In the genomic region with DNA sequence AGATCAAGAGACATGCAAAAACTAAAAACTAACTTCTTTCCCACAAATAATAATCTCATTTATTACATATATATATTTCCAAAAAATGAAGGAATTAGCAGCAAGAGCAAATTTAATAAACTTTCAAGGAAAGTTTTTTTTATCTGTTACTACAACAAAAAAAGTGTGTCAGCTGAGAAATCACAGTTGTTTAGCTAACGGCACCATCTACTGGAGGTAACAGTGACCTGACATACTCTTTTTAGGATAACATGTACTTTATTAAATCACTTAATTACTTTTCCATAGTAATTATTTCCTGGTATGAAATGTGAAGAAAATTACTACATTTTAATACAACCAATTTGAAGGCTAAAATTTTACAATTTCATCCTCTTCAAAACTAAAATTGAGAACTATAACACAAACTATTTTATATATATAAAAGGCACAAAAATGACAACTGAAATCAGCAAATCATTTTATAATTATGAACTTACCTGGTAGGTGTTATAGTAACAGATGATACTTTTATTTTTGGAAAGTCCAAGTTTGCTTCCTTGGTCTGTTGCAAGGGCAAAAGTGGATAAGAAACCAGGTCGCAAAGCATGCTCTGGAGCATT, we compare ENCODE assay signal across 8 cellular contexts. TPM values are rescaled to one million over a fixed set of nuclear protein-coding genes. Genes with fewer than 3 reads are reported as not detected.
DNase-seq lines count a peak whose midpoint lies in the region; ATAC-seq and TF ChIP-seq lines count a peak whose summit lies in the region.

No MANE protein-coding gene starts in this region.

- TF ChIP-seq CTCF in brain microvascular endothelial cell (IDR thresholded peaks at IDR 0.05; ENCODE audit: low read depth, low read length, missing control alignments) = peak; percentile 52

- no peaks in the 10 kb centered on the region for H3K79me1 ChIP-seq in mesendoderm (ENCODE audit: low read length)

- H4K8ac ChIP-seq in mesendoderm (ENCODE audit: low read depth, low read length) = no peak overlapping the region

- H3K9ac ChIP-seq in mesendoderm (ENCODE audit: low read length) = no peak overlapping the region

- H3K79me2 ChIP-seq in mesendoderm (ENCODE audit: control insufficient read depth, insufficient read depth, low read length) = no peaks in the 10 kb centered on the region

- DNase-seq in COR-L47 (lab: John Stamatoyannopoulos, UW) (peak; percentile 48), NCI-H2227 (lab: John Stamatoyannopoulos, UW; ENCODE audit: unreplicated experiment) (peak; percentile 12), brain microvascular endothelial cell (peak; percentile 22), mesendoderm (peak; percentile 55), cerebellum (ENCODE audit: low spot score) (no peak), occipital lobe (lab: John Stamatoyannopoulos, UW) (no peak)

- H3K36me3 ChIP-seq in brain microvascular endothelial cell (replicated peaks) (peaks cover 20% of the 10 kb centered on the region), mesendoderm (ENCODE audit: control insufficient read depth, insufficient read depth, low read length) (no peaks in the 10 kb centered on the region)

- no peak overlapping the region for H2BK15ac ChIP-seq in mesendoderm (replicated peaks; ENCODE audit: low read depth)

- H3K27ac ChIP-seq in brain microvascular endothelial cell (no peak overlapping the region), mesendoderm (ENCODE audit: low read depth, low read length) (no peak overlapping the region)

- H3K4me1 ChIP-seq in mesendoderm (ENCODE audit: control insufficient read depth, low read depth, low read length) = no peaks in the 10 kb centered on the region

- no peak overlapping the region for H3K4me3 ChIP-seq in brain microvascular endothelial cell (ENCODE audit: low read depth, low read length)
- no peak overlapping the region for H3K4me3 ChIP-seq in mesendoderm (ENCODE audit: low read length)

- no peak overlapping the region for H2BK5ac ChIP-seq in mesendoderm (ENCODE audit: low read length)

- no peak overlapping the region for H3K23ac ChIP-seq in mesendoderm (ENCODE audit: low read length)

- no peak overlapping the region for H3K56ac ChIP-seq in mesendoderm (ENCODE audit: low read length)

- no peaks in the 10 kb centered on the region for H3K27me3 ChIP-seq in brain microvascular endothelial cell (replicated peaks)
- H3K27me3 ChIP-seq in mesendoderm (ENCODE audit: insufficient read depth, low read length, poor library complexity) = no peaks in the 10 kb centered on the region

- no peak overlapping the region for H4K5ac ChIP-seq in mesendoderm (ENCODE audit: low read length)

- no CpG with 5 or more reads among the region's 2 CpGs for WGBS in mesendoderm (ENCODE audit: extremely low coverage, insufficient coverage, low lambda C conversion rate)

- H3K4me2 ChIP-seq in mesendoderm (ENCODE audit: low read length) = no peak overlapping the region

- H3K4ac ChIP-seq in mesendoderm (ENCODE audit: low read depth, low read length) = no peak overlapping the region

- H2AK5ac ChIP-seq in mesendoderm (ENCODE audit: low read length) = no peak overlapping the region

- ATAC-seq in GM18858 (IDR thresholded peaks at IDR 0.05; ENCODE audit: unreplicated experiment) = peak; percentile 47
- no peak for ATAC-seq in HG03045 (IDR thresholded peaks at IDR 0.05; ENCODE audit: unreplicated experiment)

- H2BK120ac ChIP-seq in mesendoderm (ENCODE audit: low read depth, low read length) = no peak overlapping the region

- in situ Hi-C loops in brain microvascular endothelial cell (cut with HindIII; ENCODE audit: low pct_ligation_motif_present, low sequenced_read_pairs) = no loop called here

- no peak overlapping the region for H3K18ac ChIP-seq in mesendoderm (ENCODE audit: low read length)

RNA-seq across cellular contexts. Expression of a gene that starts 9.1 kb away (rescaled TPM):
- polyA plus RNA-seq in mesendoderm (2013, experiment 1 of 2) = 27.4 TPM
- 29.7 TPM for polyA plus RNA-seq in mesendoderm (2013, experiment 2 of 2)
- total RNA-seq in cerebellum (56.4 TPM), occipital lobe (57.9 TPM)

Comparison
In these comparisons a context has a peak if more than half of its experiments do, and no peak if none do; other contexts are left out.
1. DNase-seq: peak in COR-L47 (single experiment), NCI-H2227 (single experiment), brain microvascular endothelial cell (single experiment) and mesendoderm (single experiment); none in cerebellum (single experiment) and occipital lobe (single experiment).